Comparison of ENCODE assay signal across 1 cellular context in genomic region chr11:78140392-78141077, GRCh38.
TF ChIP-seq lines count a peak whose summit lies in the region.

No MANE protein-coding gene starts in this region.

TF ChIP-seq in endothelial cell of umbilical vein, 7 proteins besides CTCF, POLR2A, EP300 and RAD21:
- no peak for TF ChIP-seq POLR2AphosphoS5 (IDR thresholded peaks at IDR 0.05; ENCODE audit: insufficient read depth, low read depth, low read length)
